8 cellular contexts compared by ENCODE assay signal in the genomic region with DNA sequence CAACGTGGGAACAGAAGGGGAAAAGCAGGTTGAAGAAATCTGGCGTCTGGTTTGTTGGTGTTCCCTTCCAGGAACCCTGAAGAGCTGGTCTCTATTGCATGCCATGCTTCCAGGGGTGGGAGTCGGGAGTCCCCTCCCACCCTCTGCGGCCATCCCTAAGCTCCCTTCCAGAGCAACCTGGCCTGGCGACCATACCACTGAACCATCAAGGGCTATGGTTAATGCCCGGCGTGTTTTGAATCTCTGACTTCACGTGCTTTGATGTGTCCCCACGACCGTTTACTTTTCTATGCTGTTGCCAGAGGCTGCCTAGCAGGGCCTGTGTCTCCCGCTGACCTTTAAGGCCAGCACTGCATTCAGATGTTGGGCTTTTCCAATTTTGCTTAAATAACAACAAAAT. TPM values are rescaled to one million over a fixed set of nuclear protein-coding genes. Genes with fewer than 3 reads are reported as not detected.
DNase-seq lines count a peak whose midpoint lies in the region; ATAC-seq and TF ChIP-seq lines count a peak whose summit lies in the region.

No MANE protein-coding gene starts in this region.

- H3K4me1 Mint-ChIP-seq in MCF 10A (ENCODE audit: insufficient read depth, unreplicated experiment): peaks cover 21% of the 10 kb centered on the region

- no peaks in the 10 kb centered on the region for H3K36me3 Mint-ChIP-seq in MCF 10A (ENCODE audit: insufficient read depth, unreplicated experiment)

- POLR2A ChIA-PET in MCF 10A (lab: Yijun Ruan, JAX): interaction anchor here (0.6 to 3.0 kb wide), 22 partner anchors 11 to 405 kb away, joined by 3 to 33 read pairs (median 4); no protein-coding TSS in a partner anchor

- H3K27ac ChIP-seq in 22Rv1: peak overlapping the region; percentile 43; the same call in 1 of the 2 replicates
- no peak overlapping the region for H3K27ac ChIP-seq in HUES6 (ENCODE audit: low read depth, low read length)
- H3K27ac ChIP-seq in muscle layer of duodenum (ENCODE audit: low read length): peak overlapping the region; percentile 46

- peaks cover 10% of the 10 kb centered on the region for H3K27me3 Mint-ChIP-seq in MCF 10A (ENCODE audit: insufficient read depth, unreplicated experiment)

- intact Hi-C loops in MCF 10A (cut with micrococcal nuclease): loop anchor here (1.0 to 5.0 kb wide), 3 partner anchors 103 to 212 kb away; no protein-coding TSS in a partner anchor

- DNase-seq in MCF 10A (ENCODE audit: unreplicated experiment) (no peak), NCI-H446 (lab: John Stamatoyannopoulos, UW) (no peak), ACHN (no peak)
- DNase-seq in stimulated activated CD4-positive, alpha-beta T cell treated with anti-CD3 and anti-CD28 coated beads, Interleukin-1b, Interleukin-23, amount 100 ng/mL, for 48 hours: no peak

- no peak overlapping the region for H3K27ac Mint-ChIP-seq in MCF 10A (ENCODE audit: low read depth, unreplicated experiment)

- no peak overlapping the region for H3K9ac ChIP-seq in HUES6 (ENCODE audit: low read length)

- TF ChIP-seq CTCF in 22Rv1 (IDR thresholded peaks at IDR 0.05) (no peak), MCF 10A (IDR thresholded peaks at IDR 0.05; ENCODE audit: unreplicated experiment) (no peak)

- H3K9me3 ChIP-seq in HUES6 (ENCODE audit: control insufficient read depth, insufficient read depth, low read depth, low read length) (no peaks in the 10 kb centered on the region), muscle layer of duodenum (ENCODE audit: control insufficient read depth in 1 of 2, low read length in 2 of 2) (no peaks in the 10 kb centered on the region)

- no peak for ATAC-seq in HG02938 (IDR thresholded peaks at IDR 0.05; ENCODE audit: unreplicated experiment)

- CTCF ChIA-PET in MCF 10A (lab: Yijun Ruan, JAX): interaction anchor here (0.5 to 1.7 kb wide), 7 partner anchors 11 to 728 kb away, joined by 3 to 5 read pairs (median 3); no protein-coding TSS in a partner anchor

- no peaks in the 10 kb centered on the region for H3K36me3 ChIP-seq in HUES6 (ENCODE audit: control insufficient read depth, insufficient read depth, low read length)
- H3K36me3 ChIP-seq in muscle layer of duodenum (ENCODE audit: control insufficient read depth in 1 of 2, insufficient read depth in 2 of 2, low read length in 2 of 2): no peaks in the 10 kb centered on the region

- H3K4me1 ChIP-seq in HUES6 (ENCODE audit: control insufficient read depth, insufficient read depth, low read length) (peaks cover 15% of the 10 kb centered on the region), muscle layer of duodenum (ENCODE audit: control insufficient read depth in 1 of 2, insufficient read depth in 2 of 2, low read length in 2 of 2) (peaks cover 20 to 22% of the 10 kb centered on the region in 2 donors)

- H3K9me3 Mint-ChIP-seq in MCF 10A (ENCODE audit: unreplicated experiment): no peaks in the 10 kb centered on the region

- H3K4me3 ChIP-seq in HUES6 (ENCODE audit: low read depth, low read length) (peak overlapping the region; percentile 75), muscle layer of duodenum (ENCODE audit: low read depth in 1 of 2, low read length in 2 of 2) (no peak overlapping the region)

- peak overlapping the region; percentile 91 for H3K4me3 Mint-ChIP-seq in MCF 10A (ENCODE audit: unreplicated experiment)

- in situ Hi-C loops in ACHN (cut with HindIII; ENCODE audit: low pct_ligation_motif_present, low pct_unique_long_range_greater_than_20kb, low sequenced_read_pairs): no loop called here

- no TSS peak for BruUV-seq in MCF 10A (replicated peaks; lab: Mats Ljungman, UMichigan)

- H3K27me3 ChIP-seq in HUES6 (ENCODE audit: control insufficient read depth, insufficient read depth, low read length) (peaks cover 9% of the 10 kb centered on the region; the same call in 1 of the 2 replicates), muscle layer of duodenum (ENCODE audit: low read depth, low read length) (no peaks in the 10 kb centered on the region)

RNA-seq across cellular contexts. Expression of a gene that starts 0.7 kb away (rescaled TPM):
- 16.6 and 18.0 TPM in 2 replicates for total RNA-seq in MCF 10A (2022)
